In genomic region chr14:102235275-102235897, GRCh38 we compare ENCODE assay signal across 8 cellular contexts.
DNase-seq lines count a peak whose midpoint lies in the region; ATAC-seq lines count a peak whose summit lies in the region.

No MANE protein-coding gene starts in this region.

- H3K4me1 ChIP-seq in mesenchymal stem cell (ENCODE audit: control insufficient read depth, insufficient read depth, low read depth, low read length) = no peaks in the 10 kb centered on the region

- H3K27me3 ChIP-seq in mesenchymal stem cell (ENCODE audit: control insufficient read depth in 1 of 2, insufficient read depth in 1 of 2, low read length in 2 of 2) = no peaks in the 10 kb centered on the region

- no peak overlapping the region for H3K27ac Mint-ChIP-seq in activated CD4-positive, alpha-beta memory T cell treated with anti-CD3 and anti-CD28 coated beads, Interleukin-2, amount 10 ng/mL, durations not matched to agents 7 days and 5 days

- peak overlapping the region; percentile 80 for H2AK5ac ChIP-seq in mesenchymal stem cell (ENCODE audit: low read length, severe bottlenecking)

- CTCF ChIA-PET in activated CD4-positive, alpha-beta memory T cell treated with anti-CD3 and anti-CD28 coated beads, Interleukin-2, amount 10 ng/mL, durations not matched to agents 7 days and 5 days (lab: Charles Lee) = no interaction called here

- H2BK5ac ChIP-seq in mesenchymal stem cell (ENCODE audit: low read depth, low read length, poor library complexity, severe bottlenecking) = no peak overlapping the region

- no peak overlapping the region for H2AFZ ChIP-seq in mesenchymal stem cell (ENCODE audit: low read depth, low read length)

- no peak overlapping the region for H3K18ac ChIP-seq in mesenchymal stem cell (ENCODE audit: low read depth in 1 of 2, low read length in 2 of 2)

- H3K9me3 ChIP-seq in mesenchymal stem cell (ENCODE audit: control insufficient read depth, low read length) = no peaks in the 10 kb centered on the region

- H3K4me3 ChIP-seq in mesenchymal stem cell (ENCODE audit: insufficient read depth in 1 of 2, low read depth in 1 of 2, low read length in 2 of 2) = peak overlapping the region in 1 of 2 experiments; percentile 73

- H4K8ac ChIP-seq in mesenchymal stem cell (ENCODE audit: low read length) = no peak overlapping the region

- no peak overlapping the region for H3K27ac ChIP-seq in mesenchymal stem cell (ENCODE audit: low read length, poor library complexity, severe bottlenecking)

- 57% methylated on average over 19 of the region's 19 CpGs for WGBS in mesenchymal stem cell

- H3K36me3 Mint-ChIP-seq in activated CD4-positive, alpha-beta memory T cell treated with anti-CD3 and anti-CD28 coated beads, Interleukin-2, amount 10 ng/mL, durations not matched to agents 7 days and 5 days (ENCODE audit: low read depth) = no peaks in the 10 kb centered on the region

- peak; percentile 85 for DNase-seq in ELF-1 (ENCODE audit: low read depth, low spot score)
- peak; percentile 55 for DNase-seq in NCI-H524 treated with DMSO at 0.1 percent for 48 hours (lab: John Stamatoyannopoulos, UW)
- peak; percentile 75 for DNase-seq in activated CD4-positive, alpha-beta memory T cell treated with anti-CD3 and anti-CD28 coated beads, Interleukin-2, amount 10 ng/mL, durations not matched to agents 7 days and 5 days
- DNase-seq in effector CD8-positive, alpha-beta T cell (lab: John Stamatoyannopoulos, UW) = peak; percentile 57
- peak; percentile 73 for DNase-seq in mesenchymal stem cell
- DNase-seq in stimulated activated CD8-positive, alpha-beta memory T cell treated with anti-CD3 and anti-CD28 coated beads, Interleukin-12 subunit alpha, Interleukin-12 subunit beta, amount 100 ng/mL, for 4 hours (ENCODE audit: low read depth) = peak; percentile 42
- no peak for DNase-seq in cortex of kidney (lab: John Stamatoyannopoulos, UW)

- no peak overlapping the region for H2BK15ac ChIP-seq in mesenchymal stem cell (ENCODE audit: low read depth, poor library complexity, severe bottlenecking)

- no peak overlapping the region for H2BK120ac ChIP-seq in mesenchymal stem cell (ENCODE audit: low read depth, low read length)

- no peak overlapping the region for H3K4me2 ChIP-seq in mesenchymal stem cell (ENCODE audit: low read length, poor library complexity, severe bottlenecking)

- H3K27me3 Mint-ChIP-seq in activated CD4-positive, alpha-beta memory T cell treated with anti-CD3 and anti-CD28 coated beads, Interleukin-2, amount 10 ng/mL, durations not matched to agents 7 days and 5 days = no peaks in the 10 kb centered on the region

- no peak overlapping the region for H3K14ac ChIP-seq in mesenchymal stem cell (ENCODE audit: low read length in 2 of 2)

- H3K36me3 ChIP-seq in mesenchymal stem cell (ENCODE audit: control insufficient read depth in 1 of 2, insufficient read depth in 2 of 2, low read depth in 1 of 2, low read length in 2 of 2) = peaks cover 30% of the 10 kb centered on the region in 2 experiments

- H3K9ac ChIP-seq in mesenchymal stem cell (ENCODE audit: low read length) = peak overlapping the region; percentile 80

- peaks cover 16% of the 10 kb centered on the region for H3K79me1 ChIP-seq in mesenchymal stem cell (replicated peaks; ENCODE audit: low read length, poor library complexity, severe bottlenecking)

- POLR2A ChIA-PET in activated CD4-positive, alpha-beta memory T cell treated with anti-CD3 and anti-CD28 coated beads, Interleukin-2, amount 10 ng/mL, durations not matched to agents 7 days and 5 days (lab: Charles Lee) = no interaction called here

- H3K23ac ChIP-seq in mesenchymal stem cell (ENCODE audit: low read length in 2 of 2) = no peak overlapping the region

- no peak overlapping the region for H4K91ac ChIP-seq in mesenchymal stem cell (ENCODE audit: low read length)

- H3K4me3 Mint-ChIP-seq in activated CD4-positive, alpha-beta memory T cell treated with anti-CD3 and anti-CD28 coated beads, Interleukin-2, amount 10 ng/mL, durations not matched to agents 7 days and 5 days = no peak overlapping the region

- no peaks in the 10 kb centered on the region for H3K4me1 Mint-ChIP-seq in activated CD4-positive, alpha-beta memory T cell treated with anti-CD3 and anti-CD28 coated beads, Interleukin-2, amount 10 ng/mL, durations not matched to agents 7 days and 5 days

- no peak overlapping the region for H3K4ac ChIP-seq in mesenchymal stem cell (ENCODE audit: low read depth in 1 of 2, low read length in 2 of 2)

- no peak overlapping the region for H2BK12ac ChIP-seq in mesenchymal stem cell (ENCODE audit: low read length in 2 of 2)

- no peaks in the 10 kb centered on the region for H3K9me3 Mint-ChIP-seq in activated CD4-positive, alpha-beta memory T cell treated with anti-CD3 and anti-CD28 coated beads, Interleukin-2, amount 10 ng/mL, durations not matched to agents 7 days and 5 days

- ATAC-seq in HG03060 (IDR thresholded peaks at IDR 0.05; ENCODE audit: low read depth, unreplicated experiment) = peak; percentile 55
